Comparison of ENCODE assay signal across 10 cellular contexts in genomic region chr20:32510120-32510600, GRCh38.
DNase-seq lines count a peak whose midpoint lies in the region; ATAC-seq and TF ChIP-seq lines count a peak whose summit lies in the region.
"Had no signal": no experiment of that assay in that cellular context is flagged by ENCODE, and none has a peak within 500 bp of the region (broad histone marks: within the 10 kb centered on the region; RNA-seq: fewer than 3 reads in every experiment).

No MANE protein-coding gene starts in this region.

- H3K9me3 Mint-ChIP-seq in CD4-positive, alpha-beta T cell: no peaks in the 10 kb centered on the region
- no peaks in the 10 kb centered on the region for H3K9me3 Mint-ChIP-seq in central memory CD8-positive, alpha-beta T cell
- no peaks in the 10 kb centered on the region for H3K9me3 Mint-ChIP-seq in nephron

- H3K9me3 ChIP-seq in CD4-positive, alpha-beta T cell (ENCODE audit: control insufficient read depth, low read length): no peaks in the 10 kb centered on the region
- no peaks in the 10 kb centered on the region for H3K9me3 ChIP-seq in uterus

- POLR2A ChIA-PET in CD4-positive, alpha-beta T cell (lab: Charles Lee): interaction anchor here (0.7 to 6.9 kb wide), 12 partner anchors 11 to 151 kb away, joined by 3 to 48 read pairs (median 4); partner anchors contain the start of gene ASXL1

- H3K79me2 ChIP-seq in KMS-11 (ENCODE audit: insufficient read depth, low read depth): no peaks in the 10 kb centered on the region

- peak overlapping the region; percentile 96 for H3K27ac Mint-ChIP-seq in CD4-positive, alpha-beta T cell
- H3K27ac Mint-ChIP-seq in central memory CD8-positive, alpha-beta T cell (ENCODE audit: low read depth): peak overlapping the region; percentile 81
- H3K27ac Mint-ChIP-seq in nephron: peak overlapping the region; percentile 80 to 94 (median 87)

- H3K4me1 Mint-ChIP-seq in CD4-positive, alpha-beta T cell (ENCODE audit: low read depth): peaks cover 83% of the 10 kb centered on the region
- H3K4me1 Mint-ChIP-seq in central memory CD8-positive, alpha-beta T cell: peaks cover 45% of the 10 kb centered on the region
- H3K4me1 Mint-ChIP-seq in nephron: peaks cover 33% of the 10 kb centered on the region

- no peaks in the 10 kb centered on the region for H4K20me1 ChIP-seq in KMS-11 (ENCODE audit: insufficient read depth)

- no peaks in the 10 kb centered on the region for H3K27me3 Mint-ChIP-seq in CD4-positive, alpha-beta T cell
- H3K27me3 Mint-ChIP-seq in central memory CD8-positive, alpha-beta T cell: no peaks in the 10 kb centered on the region
- H3K27me3 Mint-ChIP-seq in nephron (ENCODE audit: low read depth): peaks cover 3% of the 10 kb centered on the region

- H3K36me3 ChIP-seq in KMS-11 (ENCODE audit: insufficient read depth) (no peaks in the 10 kb centered on the region), uterus (no peaks in the 10 kb centered on the region)

- H3K9ac ChIP-seq in KMS-11: peak overlapping the region; percentile 7; the same call in 1 of the 2 replicates

- peak in 1 of 10 experiments; percentile 35 for DNase-seq in CD4-positive, alpha-beta T cell
- no peak for DNase-seq in central memory CD8-positive, alpha-beta T cell (ENCODE audit: low spot score in 2 of 2)
- no peak for DNase-seq in NCI-H2171 (lab: John Stamatoyannopoulos, UW)
- DNase-seq in NCI-H2107 (lab: John Stamatoyannopoulos, UW): no peak
- DNase-seq in uterus: no peak
- DNase-seq: head of caudate nucleus, mesenchymal stem cell had no signal

- intact Hi-C loops in CD4-positive, alpha-beta T cell (cut with DNase I, micrococcal nuclease): no loop called here
- intact Hi-C loops in uterus (cut with DNase I; ENCODE audit: low total_unique reads): no loop called here

- H3K4me2 ChIP-seq in KMS-11: peak overlapping the region; percentile 50; the same call in 1 of the 2 replicates

- peaks cover 71% of the 10 kb centered on the region for H3K36me3 Mint-ChIP-seq in CD4-positive, alpha-beta T cell (ENCODE audit: low read depth)
- H3K36me3 Mint-ChIP-seq in central memory CD8-positive, alpha-beta T cell (ENCODE audit: insufficient read depth): peaks cover 21% of the 10 kb centered on the region
- H3K36me3 Mint-ChIP-seq in nephron (ENCODE audit: low read depth): peaks cover 30% of the 10 kb centered on the region

- peaks cover 64% of the 10 kb centered on the region for H3K4me1 ChIP-seq in KMS-11 (ENCODE audit: low read depth, poor library complexity, severe bottlenecking)
- no peaks in the 10 kb centered on the region for H3K4me1 ChIP-seq in uterus

- ATAC-seq in CD4-positive, alpha-beta T cell (ENCODE audit: poor library complexity): peak; percentile 31
- peak; percentile 20 for ATAC-seq in central memory CD8-positive, alpha-beta T cell (replicated peaks; ENCODE audit: extremely low read depth, poor library complexity, severe bottlenecking)
- no peak for ATAC-seq in GM19452 (IDR thresholded peaks at IDR 0.05; ENCODE audit: unreplicated experiment)

- no peak for TF ChIP-seq CTCF in CD4-positive, alpha-beta T cell (IDR thresholded peaks at IDR 0.05)
- TF ChIP-seq CTCF in KMS-11 (conservative IDR thresholded peaks at IDR 0.05; ENCODE audit: low read depth, low read length): no peak
- no peak for TF ChIP-seq CTCF in nephron (IDR thresholded peaks at IDR 0.05; ENCODE audit: unreplicated experiment in 3 of 3)
- TF ChIP-seq CTCF in uterus (IDR thresholded peaks at IDR 0.05): no peak

- no peak overlapping the region for H2AFZ ChIP-seq in KMS-11 (ENCODE audit: low read depth)

- H3K4me3 ChIP-seq in KMS-11 (IDR thresholded peaks at IDR 0.05; ENCODE audit: insufficient read depth, low read depth, low read length): no peak overlapping the region
- no peak overlapping the region for H3K4me3 ChIP-seq in uterus

- no peaks in the 10 kb centered on the region for H3K27me3 ChIP-seq in CD4-positive, alpha-beta T cell (ENCODE audit: control insufficient read depth, insufficient read depth, low read length)
- H3K27me3 ChIP-seq in KMS-11 (ENCODE audit: insufficient read depth, low read depth) (no peaks in the 10 kb centered on the region), uterus (no peaks in the 10 kb centered on the region)

- peak overlapping the region; percentile 83 for H3K27ac ChIP-seq in CD4-positive, alpha-beta T cell (ENCODE audit: low read depth, low read length)
- H3K27ac ChIP-seq in KMS-11 (peak overlapping the region; percentile 83), uterus (no peak overlapping the region)

- no peak for TF ChIP-seq POLR2A in uterus (IDR thresholded peaks at IDR 0.05)

- CTCF ChIA-PET in CD4-positive, alpha-beta T cell (lab: Charles Lee): interaction anchor here (0.8 to 1.6 kb wide), 4 partner anchors 12 to 185 kb away, joined by 3 to 5 read pairs (median 4); no protein-coding TSS in a partner anchor

- H3K4me3 Mint-ChIP-seq in CD4-positive, alpha-beta T cell: peak overlapping the region; percentile 88
- H3K4me3 Mint-ChIP-seq in central memory CD8-positive, alpha-beta T cell: peak overlapping the region; percentile 67
- no peak overlapping the region for H3K4me3 Mint-ChIP-seq in nephron

Comparison
In these comparisons a context has a peak if more than half of its experiments do, and no peak if none do; other contexts are left out.
1. H3K27ac ChIP-seq: peak in CD4-positive, alpha-beta T cell (single experiment) and KMS-11 (single experiment); none in uterus (0 of 2).
2. H3K4me3 Mint-ChIP-seq: peak in CD4-positive, alpha-beta T cell (single experiment) and central memory CD8-positive, alpha-beta T cell (single experiment); none in nephron (0 of 3).
3. Peak in every context shown above with its lines, with median percentiles within 50 percentile points of each other: H3K27ac Mint-ChIP-seq.